In the genomic region with DNA sequence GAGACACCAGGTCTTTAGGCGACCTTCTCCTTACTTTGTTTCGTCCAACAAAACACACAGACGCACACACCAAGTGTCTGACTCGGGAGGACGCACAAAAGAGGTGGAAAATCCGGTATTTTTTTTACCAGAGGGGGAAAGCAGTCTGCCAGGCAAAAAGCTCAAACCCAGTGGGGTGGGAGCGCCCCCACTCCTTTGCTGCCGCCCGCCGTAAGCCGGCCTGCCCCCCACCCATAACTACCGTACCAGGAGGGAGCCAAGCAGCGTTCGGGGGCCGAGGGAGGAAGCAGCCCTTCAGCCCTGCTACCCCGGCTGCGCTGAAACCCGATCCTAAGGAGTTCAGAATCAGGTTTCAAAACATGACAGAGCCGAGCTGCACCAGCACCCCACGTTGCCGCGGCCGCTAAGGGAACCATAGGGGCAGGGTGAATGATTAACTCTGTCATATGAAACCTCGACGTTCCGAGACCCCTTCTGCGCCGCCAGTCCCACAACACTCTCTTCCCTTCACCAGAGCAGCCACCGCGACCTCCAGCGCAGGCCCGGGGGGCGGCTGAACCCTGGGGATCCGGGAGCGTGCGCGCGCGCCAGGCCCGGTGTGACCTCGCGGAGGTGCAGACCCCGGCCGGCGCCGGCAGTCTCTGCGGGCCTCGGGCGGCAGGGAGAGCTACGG, we compare ENCODE assay signal across 1 cellular context.
TF ChIP-seq lines count a peak whose summit lies in the region.

No MANE protein-coding gene starts in this region.

TF ChIP-seq in HepG2, 621 proteins besides CTCF, POLR2A, EP300 and RAD21 (continued from another document and continues in another):
- TF ChIP-seq, protein P1, sequence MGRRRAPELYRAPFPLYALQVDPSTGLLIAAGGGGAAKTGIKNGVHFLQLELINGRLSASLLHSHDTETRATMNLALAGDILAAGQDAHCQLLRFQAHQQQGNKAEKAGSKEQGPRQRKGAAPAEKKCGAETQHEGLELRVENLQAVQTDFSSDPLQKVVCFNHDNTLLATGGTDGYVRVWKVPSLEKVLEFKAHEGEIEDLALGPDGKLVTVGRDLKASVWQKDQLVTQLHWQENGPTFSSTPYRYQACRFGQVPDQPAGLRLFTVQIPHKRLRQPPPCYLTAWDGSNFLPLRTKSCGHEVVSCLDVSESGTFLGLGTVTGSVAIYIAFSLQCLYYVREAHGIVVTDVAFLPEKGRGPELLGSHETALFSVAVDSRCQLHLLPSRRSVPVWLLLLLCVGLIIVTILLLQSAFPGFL (CRISPR knock-in tag; IDR thresholded peaks at IDR 0.05), result no peak
- TF ChIP-seq HMG20A (CRISPR knock-in tag; IDR thresholded peaks at IDR 0.05; ENCODE audit: borderline replicate concordance) (peak; percentile 27; the same call in 1 of the 2 replicates), ZNF883 (CRISPR knock-in tag; IDR thresholded peaks at IDR 0.05; ENCODE audit: not compliant biosample characterization) (no peak), ZNF766 (CRISPR knock-in tag; IDR thresholded peaks at IDR 0.05; ENCODE audit: borderline replicate concordance) (no peak; the same call in 1 of the 2 replicates), ZFP37 (CRISPR knock-in tag; IDR thresholded peaks at IDR 0.05; ENCODE audit: borderline replicate concordance) (no peak), ZNF33B (CRISPR knock-in tag; IDR thresholded peaks at IDR 0.05) (peak; percentile 56; the same call in 1 of the 2 replicates), HNRNPL (IDR thresholded peaks at IDR 0.05; ENCODE audit: low read depth, low read length) (0 out of 2 replicates have a peak, but pooled peaks have one; percentile 39), U2AF2 (IDR thresholded peaks at IDR 0.05; ENCODE audit: low read depth, low read length) (no peak), ZNF30 (CRISPR knock-in tag; IDR thresholded peaks at IDR 0.05) (no peak), CBX2 (IDR thresholded peaks at IDR 0.05; ENCODE audit: low read depth, low read length) (no peak), CBX2 (CRISPR knock-in tag; IDR thresholded peaks at IDR 0.05; ENCODE audit: low read depth) (no peak), AGO2 (optimal IDR thresholded peaks at IDR 0.05; ENCODE audit: low read depth, low read length) (no peak), ZSCAN29 (CRISPR knock-in tag; conservative IDR thresholded peaks at IDR 0.05) (no peak), XRCC5 (optimal IDR thresholded peaks at IDR 0.05; ENCODE audit: low read length) (peak; percentile 30), ZNF720 (CRISPR knock-in tag; IDR thresholded peaks at IDR 0.05) (no peak), KLF16 (CRISPR knock-in tag; IDR thresholded peaks at IDR 0.05) (peak in 1 of 2 experiments; percentile 70; a peak in 2 of 4 replicates), ZNF496 (CRISPR knock-in tag; IDR thresholded peaks at IDR 0.05; ENCODE audit: insufficient replicate concordance) (no peak), ZNF839 (CRISPR knock-in tag; IDR thresholded peaks at IDR 0.05; ENCODE audit: borderline replicate concordance) (no peak), HIVEP1 (CRISPR knock-in tag; IDR thresholded peaks at IDR 0.05) (no peak; the same call in 1 of the 2 replicates), SAFB2 (CRISPR knock-in tag; IDR thresholded peaks at IDR 0.05; ENCODE audit: borderline replicate concordance, low read depth) (peak; percentile 67; the same call in 1 of the 2 replicates), SNAPC2 (CRISPR knock-in tag; IDR thresholded peaks at IDR 0.05) (no peak), ATAD3A (CRISPR knock-in tag; IDR thresholded peaks at IDR 0.05) (no peak), MXI1 (IDR thresholded peaks at IDR 0.05; ENCODE audit: borderline replicate concordance, low read depth, low read length) (peak; percentile 95; the same call in 2 of the 3 replicates), GATA4 (IDR thresholded peaks at IDR 0.05; ENCODE audit: borderline replicate concordance, low read depth) (no peak), NKX3-1 (CRISPR knock-in tag; IDR thresholded peaks at IDR 0.05) (no peak), FOSL2 (CRISPR knock-in tag; IDR thresholded peaks at IDR 0.05) (peak; percentile 43), NFRKB (IDR thresholded peaks at IDR 0.05) (no peak), NFKBIZ (CRISPR knock-in tag; IDR thresholded peaks at IDR 0.05) (no peak), HNF4G (IDR thresholded peaks at IDR 0.05; ENCODE audit: borderline replicate concordance, low read depth, low read length) (no peak), HNF4G (CRISPR knock-in tag; IDR thresholded peaks at IDR 0.05; ENCODE audit: borderline replicate concordance, low read depth) (no peak), MXD4 (CRISPR knock-in tag; IDR thresholded peaks at IDR 0.05) (peak; percentile 68), ZNF572 (CRISPR knock-in tag; IDR thresholded peaks at IDR 0.05) (0 out of 2 replicates have a peak, but pooled peaks have one; percentile 9), POLR2AphosphoS2 (IDR thresholded peaks at IDR 0.05; ENCODE audit: low read depth, low read length) (no peak), MED8 (CRISPR knock-in tag; IDR thresholded peaks at IDR 0.05; ENCODE audit: insufficient replicate concordance) (no peak), ZNF589 (CRISPR knock-in tag; conservative IDR thresholded peaks at IDR 0.05) (no peak), ZBTB1 (CRISPR knock-in tag; IDR thresholded peaks at IDR 0.05; ENCODE audit: borderline replicate concordance) (no peak), HDAC2 (CRISPR knock-in tag; IDR thresholded peaks at IDR 0.05) (peak; percentile 65), ZNF670 (CRISPR knock-in tag; IDR thresholded peaks at IDR 0.05; ENCODE audit: borderline replicate concordance) (no peak), KLF15 (CRISPR knock-in tag; IDR thresholded peaks at IDR 0.05; ENCODE audit: borderline replicate concordance) (no peak)
- TF ChIP-seq, protein P2, sequence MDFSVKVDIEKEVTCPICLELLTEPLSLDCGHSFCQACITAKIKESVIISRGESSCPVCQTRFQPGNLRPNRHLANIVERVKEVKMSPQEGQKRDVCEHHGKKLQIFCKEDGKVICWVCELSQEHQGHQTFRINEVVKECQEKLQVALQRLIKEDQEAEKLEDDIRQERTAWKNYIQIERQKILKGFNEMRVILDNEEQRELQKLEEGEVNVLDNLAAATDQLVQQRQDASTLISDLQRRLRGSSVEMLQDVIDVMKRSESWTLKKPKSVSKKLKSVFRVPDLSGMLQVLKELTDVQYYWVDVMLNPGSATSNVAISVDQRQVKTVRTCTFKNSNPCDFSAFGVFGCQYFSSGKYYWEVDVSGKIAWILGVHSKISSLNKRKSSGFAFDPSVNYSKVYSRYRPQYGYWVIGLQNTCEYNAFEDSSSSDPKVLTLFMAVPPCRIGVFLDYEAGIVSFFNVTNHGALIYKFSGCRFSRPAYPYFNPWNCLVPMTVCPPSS (IDR thresholded peaks at IDR 0.05), result no peak
- TF ChIP-seq, protein P3, sequence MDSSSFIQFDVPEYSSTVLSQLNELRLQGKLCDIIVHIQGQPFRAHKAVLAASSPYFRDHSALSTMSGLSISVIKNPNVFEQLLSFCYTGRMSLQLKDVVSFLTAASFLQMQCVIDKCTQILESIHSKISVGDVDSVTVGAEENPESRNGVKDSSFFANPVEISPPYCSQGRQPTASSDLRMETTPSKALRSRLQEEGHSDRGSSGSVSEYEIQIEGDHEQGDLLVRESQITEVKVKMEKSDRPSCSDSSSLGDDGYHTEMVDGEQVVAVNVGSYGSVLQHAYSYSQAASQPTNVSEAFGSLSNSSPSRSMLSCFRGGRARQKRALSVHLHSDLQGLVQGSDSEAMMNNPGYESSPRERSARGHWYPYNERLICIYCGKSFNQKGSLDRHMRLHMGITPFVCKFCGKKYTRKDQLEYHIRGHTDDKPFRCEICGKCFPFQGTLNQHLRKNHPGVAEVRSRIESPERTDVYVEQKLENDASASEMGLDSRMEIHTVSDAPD (CRISPR knock-in tag; IDR thresholded peaks at IDR 0.05), result peak; percentile 41; the same call in 1 of the 2 replicates
- TF ChIP-seq, protein P4, sequence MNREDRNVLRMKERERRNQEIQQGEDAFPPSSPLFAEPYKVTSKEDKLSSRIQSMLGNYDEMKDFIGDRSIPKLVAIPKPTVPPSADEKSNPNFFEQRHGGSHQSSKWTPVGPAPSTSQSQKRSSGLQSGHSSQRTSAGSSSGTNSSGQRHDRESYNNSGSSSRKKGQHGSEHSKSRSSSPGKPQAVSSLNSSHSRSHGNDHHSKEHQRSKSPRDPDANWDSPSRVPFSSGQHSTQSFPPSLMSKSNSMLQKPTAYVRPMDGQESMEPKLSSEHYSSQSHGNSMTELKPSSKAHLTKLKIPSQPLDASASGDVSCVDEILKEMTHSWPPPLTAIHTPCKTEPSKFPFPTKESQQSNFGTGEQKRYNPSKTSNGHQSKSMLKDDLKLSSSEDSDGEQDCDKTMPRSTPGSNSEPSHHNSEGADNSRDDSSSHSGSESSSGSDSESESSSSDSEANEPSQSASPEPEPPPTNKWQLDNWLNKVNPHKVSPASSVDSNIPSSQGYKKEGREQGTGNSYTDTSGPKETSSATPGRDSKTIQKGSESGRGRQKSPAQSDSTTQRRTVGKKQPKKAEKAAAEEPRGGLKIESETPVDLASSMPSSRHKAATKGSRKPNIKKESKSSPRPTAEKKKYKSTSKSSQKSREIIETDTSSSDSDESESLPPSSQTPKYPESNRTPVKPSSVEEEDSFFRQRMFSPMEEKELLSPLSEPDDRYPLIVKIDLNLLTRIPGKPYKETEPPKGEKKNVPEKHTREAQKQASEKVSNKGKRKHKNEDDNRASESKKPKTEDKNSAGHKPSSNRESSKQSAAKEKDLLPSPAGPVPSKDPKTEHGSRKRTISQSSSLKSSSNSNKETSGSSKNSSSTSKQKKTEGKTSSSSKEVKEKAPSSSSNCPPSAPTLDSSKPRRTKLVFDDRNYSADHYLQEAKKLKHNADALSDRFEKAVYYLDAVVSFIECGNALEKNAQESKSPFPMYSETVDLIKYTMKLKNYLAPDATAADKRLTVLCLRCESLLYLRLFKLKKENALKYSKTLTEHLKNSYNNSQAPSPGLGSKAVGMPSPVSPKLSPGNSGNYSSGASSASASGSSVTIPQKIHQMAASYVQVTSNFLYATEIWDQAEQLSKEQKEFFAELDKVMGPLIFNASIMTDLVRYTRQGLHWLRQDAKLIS (CRISPR knock-in tag; IDR thresholded peaks at IDR 0.05), result no peak
- TF ChIP-seq, protein P5, sequence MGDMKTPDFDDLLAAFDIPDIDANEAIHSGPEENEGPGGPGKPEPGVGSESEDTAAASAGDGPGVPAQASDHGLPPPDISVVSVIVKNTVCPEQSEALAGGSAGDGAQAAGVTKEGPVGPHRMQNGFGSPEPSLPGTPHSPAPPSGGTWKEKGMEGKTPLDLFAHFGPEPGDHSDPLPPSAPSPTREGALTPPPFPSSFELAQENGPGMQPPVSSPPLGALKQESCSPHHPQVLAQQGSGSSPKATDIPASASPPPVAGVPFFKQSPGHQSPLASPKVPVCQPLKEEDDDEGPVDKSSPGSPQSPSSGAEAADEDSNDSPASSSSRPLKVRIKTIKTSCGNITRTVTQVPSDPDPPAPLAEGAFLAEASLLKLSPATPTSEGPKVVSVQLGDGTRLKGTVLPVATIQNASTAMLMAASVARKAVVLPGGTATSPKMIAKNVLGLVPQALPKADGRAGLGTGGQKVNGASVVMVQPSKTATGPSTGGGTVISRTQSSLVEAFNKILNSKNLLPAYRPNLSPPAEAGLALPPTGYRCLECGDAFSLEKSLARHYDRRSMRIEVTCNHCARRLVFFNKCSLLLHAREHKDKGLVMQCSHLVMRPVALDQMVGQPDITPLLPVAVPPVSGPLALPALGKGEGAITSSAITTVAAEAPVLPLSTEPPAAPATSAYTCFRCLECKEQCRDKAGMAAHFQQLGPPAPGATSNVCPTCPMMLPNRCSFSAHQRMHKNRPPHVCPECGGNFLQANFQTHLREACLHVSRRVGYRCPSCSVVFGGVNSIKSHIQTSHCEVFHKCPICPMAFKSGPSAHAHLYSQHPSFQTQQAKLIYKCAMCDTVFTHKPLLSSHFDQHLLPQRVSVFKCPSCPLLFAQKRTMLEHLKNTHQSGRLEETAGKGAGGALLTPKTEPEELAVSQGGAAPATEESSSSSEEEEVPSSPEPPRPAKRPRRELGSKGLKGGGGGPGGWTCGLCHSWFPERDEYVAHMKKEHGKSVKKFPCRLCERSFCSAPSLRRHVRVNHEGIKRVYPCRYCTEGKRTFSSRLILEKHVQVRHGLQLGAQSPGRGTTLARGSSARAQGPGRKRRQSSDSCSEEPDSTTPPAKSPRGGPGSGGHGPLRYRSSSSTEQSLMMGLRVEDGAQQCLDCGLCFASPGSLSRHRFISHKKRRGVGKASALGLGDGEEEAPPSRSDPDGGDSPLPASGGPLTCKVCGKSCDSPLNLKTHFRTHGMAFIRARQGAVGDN (CRISPR knock-in tag; IDR thresholded peaks at IDR 0.05), result peak; percentile 42
- TF ChIP-seq, protein P6, sequence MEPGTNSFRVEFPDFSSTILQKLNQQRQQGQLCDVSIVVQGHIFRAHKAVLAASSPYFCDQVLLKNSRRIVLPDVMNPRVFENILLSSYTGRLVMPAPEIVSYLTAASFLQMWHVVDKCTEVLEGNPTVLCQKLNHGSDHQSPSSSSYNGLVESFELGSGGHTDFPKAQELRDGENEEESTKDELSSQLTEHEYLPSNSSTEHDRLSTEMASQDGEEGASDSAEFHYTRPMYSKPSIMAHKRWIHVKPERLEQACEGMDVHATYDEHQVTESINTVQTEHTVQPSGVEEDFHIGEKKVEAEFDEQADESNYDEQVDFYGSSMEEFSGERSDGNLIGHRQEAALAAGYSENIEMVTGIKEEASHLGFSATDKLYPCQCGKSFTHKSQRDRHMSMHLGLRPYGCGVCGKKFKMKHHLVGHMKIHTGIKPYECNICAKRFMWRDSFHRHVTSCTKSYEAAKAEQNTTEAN (CRISPR knock-in tag; conservative IDR thresholded peaks at IDR 0.05), result no peak
- TF ChIP-seq, protein P7, sequence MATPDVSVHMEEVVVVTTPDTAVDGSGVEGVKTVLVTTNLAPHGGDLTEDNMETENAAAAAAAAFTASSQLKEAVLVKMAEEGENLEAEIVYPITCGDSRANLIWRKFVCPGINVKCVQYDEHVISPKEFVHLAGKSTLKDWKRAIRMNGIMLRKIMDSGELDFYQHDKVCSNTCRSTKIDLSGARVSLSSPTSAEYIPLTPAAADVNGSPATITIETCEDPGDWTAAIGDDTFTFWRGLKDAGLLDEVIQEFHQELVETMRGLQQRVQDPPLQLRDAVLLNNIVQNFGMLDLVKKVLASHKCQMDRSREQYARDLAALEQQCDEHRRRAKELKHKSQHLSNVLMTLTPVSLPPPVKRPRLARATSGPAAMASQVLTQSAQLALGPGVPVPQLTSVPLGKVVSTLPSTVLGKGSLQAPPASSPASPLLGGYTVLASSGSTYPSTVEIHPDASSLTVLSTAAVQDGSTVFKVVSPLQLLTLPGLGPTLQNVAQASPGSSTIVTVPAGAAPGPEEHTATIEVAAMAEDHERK (CRISPR knock-in tag; IDR thresholded peaks at IDR 0.05; ENCODE audit: low read depth), result no peak
